1 cellular context compared by ENCODE assay signal in the genomic region with DNA sequence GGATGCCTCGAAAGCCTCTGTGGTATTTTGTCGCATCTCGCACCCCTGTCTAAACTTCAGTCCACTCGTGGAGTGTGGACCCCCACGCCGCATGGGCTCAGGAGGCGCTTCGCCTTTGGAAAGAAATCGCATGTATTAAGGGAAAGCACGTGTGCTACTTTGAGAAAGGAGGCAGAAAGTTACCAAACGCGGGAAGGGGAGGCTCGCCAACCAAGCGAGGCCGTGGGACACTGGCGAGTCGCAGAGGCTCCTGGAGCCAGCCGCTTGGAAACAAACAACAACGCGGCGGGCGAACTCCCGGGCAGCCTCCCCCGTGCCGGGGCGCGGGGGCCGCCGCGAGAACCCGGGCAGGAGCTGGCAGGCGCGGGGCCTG.
TF ChIP-seq lines count a peak whose summit lies in the region.

No MANE protein-coding gene starts in this region.

TF ChIP-seq in H1, 55 proteins besides CTCF, POLR2A, EP300 and RAD21 (continued from another document):
- no peak for TF ChIP-seq NANOG (IDR thresholded peaks at IDR 0.05; ENCODE audit: insufficient read depth, low read depth, low read length, poor library complexity, severe bottlenecking)
